13 cellular contexts compared by ENCODE assay signal in genomic region chr19:15173746-15174404, GRCh38. TPM values are rescaled to one million over a fixed set of nuclear protein-coding genes. Genes with fewer than 3 reads are reported as not detected.
A peak's percentile ranks its signal among the peaks of the same experiment; 100 is the strongest.
DNase-seq lines count a peak whose midpoint lies in the region; ATAC-seq and TF ChIP-seq lines count a peak whose summit lies in the region.
"Had no signal": no experiment of that assay in that cellular context is flagged by ENCODE, and none has a peak within 500 bp of the region (broad histone marks: within the 10 kb centered on the region; RNA-seq: fewer than 3 reads in every experiment).

No MANE protein-coding gene starts in this region.

- H3K4me1 ChIP-seq in left ventricle myocardium inferior = peaks cover 4% of the 10 kb centered on the region

- no peak overlapping the region for H3K4me3 ChIP-seq in left ventricle myocardium inferior
- H3K4me3 ChIP-seq: SK-N-MC had no signal

- no peaks in the 10 kb centered on the region for H3K9me3 ChIP-seq in left ventricle myocardium inferior (replicated peaks)

- peaks cover 23% of the 10 kb centered on the region for H3K27me3 ChIP-seq in left ventricle myocardium inferior (ENCODE audit: low read depth)

- intact Hi-C loops in left ventricle myocardium inferior (cut with micrococcal nuclease) = no loop called here
- intact Hi-C loops in left ventricle myocardium superior (cut with micrococcal nuclease) = no loop called here

- H3K36me3 ChIP-seq in left ventricle myocardium inferior = no peaks in the 10 kb centered on the region

- H3K27ac ChIP-seq in left ventricle myocardium inferior (replicated peaks) (no peak overlapping the region), RWPE1 (no peak overlapping the region)
- H3K27ac ChIP-seq: KMS-11, SK-N-MC had no signal

- no peaks in the 10 kb centered on the region for H3K27me3 Mint-ChIP-seq in chondrocyte (ENCODE audit: low read depth)

- H3K27ac Mint-ChIP-seq in chondrocyte (ENCODE audit: unreplicated experiment) = no peak overlapping the region
- H3K27ac Mint-ChIP-seq: CD4-positive, alpha-beta memory T cell had no signal

- DNase-seq in left ventricle myocardium inferior (no peak), left ventricle myocardium superior (no peak), NCI-H1694 (lab: John Stamatoyannopoulos, UW) (peak; percentile 76), chondrocyte (ENCODE audit: low spot score) (no peak), NCI-H2107 treated with DMSO at 0.1 percent for 48 hours (lab: John Stamatoyannopoulos, UW; ENCODE audit: unreplicated experiment) (no peak), RWPE1 (ENCODE audit: low spot score) (no peak), ecto neural progenitor cell (ENCODE audit: low spot score) (no peak)
- DNase-seq: activated T-cell treated with anti-CD3 and anti-CD28 coated beads, Interleukin-2, amount 50 U/mL, for 4 hours; CD4-positive, alpha-beta memory T cell had no signal

- ATAC-seq in left ventricle myocardium superior (no peak), HG02973 (IDR thresholded peaks at IDR 0.05; ENCODE audit: unreplicated experiment) (no peak)
- ATAC-seq: activated T-cell treated with anti-CD3 and anti-CD28 coated beads, Interleukin-2, amount 50 U/mL, for 4 hours had no signal

- H3K9me3 Mint-ChIP-seq in chondrocyte (ENCODE audit: low read depth) = no peaks in the 10 kb centered on the region
- H3K9me3 Mint-ChIP-seq: activated T-cell treated with anti-CD3 and anti-CD28 coated beads, Interleukin-2, amount 50 U/mL, for 4 hours; CD4-positive, alpha-beta memory T cell had no signal

- POLR2A ChIA-PET in RWPE1 (lab: Yijun Ruan, JAX; ENCODE audit: low non-redundant PET) = no interaction called here

- peaks cover 31% of the 10 kb centered on the region for H3K36me3 Mint-ChIP-seq in chondrocyte (ENCODE audit: low read depth)
- H3K36me3 Mint-ChIP-seq: CD4-positive, alpha-beta memory T cell had no signal

- peaks cover 5% of the 10 kb centered on the region for H3K4me1 Mint-ChIP-seq in chondrocyte (ENCODE audit: low read depth)

- peak; percentile 14 for TF ChIP-seq CTCF in left ventricle myocardium inferior (IDR thresholded peaks at IDR 0.05; ENCODE audit: borderline replicate concordance)
- TF ChIP-seq CTCF in chondrocyte (IDR thresholded peaks at IDR 0.05) = peak; percentile 37
- TF ChIP-seq CTCF in RWPE1 (conservative IDR thresholded peaks at IDR 0.05; ENCODE audit: low read depth) = no peak

- H3K4me3 Mint-ChIP-seq in chondrocyte (ENCODE audit: unreplicated experiment) = no peak overlapping the region
- H3K4me3 Mint-ChIP-seq: activated T-cell treated with anti-CD3 and anti-CD28 coated beads, Interleukin-2, amount 50 U/mL, for 4 hours; CD4-positive, alpha-beta memory T cell had no signal

- CTCF ChIA-PET in RWPE1 (lab: Yijun Ruan, JAX) = interaction anchor here (0.6 kb wide), 1 partner anchor 24 kb away, joined by 8 read pairs; no protein-coding TSS in a partner anchor

RNA-seq across cellular contexts. Expression of gene NOTCH3, which starts 26.9 kb away (rescaled TPM):
- total RNA-seq in left ventricle myocardium inferior (21.7 TPM), left ventricle myocardium superior (22.8 TPM), chondrocyte (78.6 to 559 TPM (median 553 TPM) in 3 replicates)

RNA-seq across cellular contexts. Expression of gene EPHX3, which starts 58.4 kb away (rescaled TPM):
- total RNA-seq in left ventricle myocardium inferior (not detected), left ventricle myocardium superior (not detected), chondrocyte (0.15 to 0.38 TPM in 2 of 3 replicates, not detected in the other)
- total RNA-seq: dermis microvascular lymphatic vessel endothelial cell had no signal
